Comparison of ENCODE assay signal across 13 cellular contexts in the genomic region with DNA sequence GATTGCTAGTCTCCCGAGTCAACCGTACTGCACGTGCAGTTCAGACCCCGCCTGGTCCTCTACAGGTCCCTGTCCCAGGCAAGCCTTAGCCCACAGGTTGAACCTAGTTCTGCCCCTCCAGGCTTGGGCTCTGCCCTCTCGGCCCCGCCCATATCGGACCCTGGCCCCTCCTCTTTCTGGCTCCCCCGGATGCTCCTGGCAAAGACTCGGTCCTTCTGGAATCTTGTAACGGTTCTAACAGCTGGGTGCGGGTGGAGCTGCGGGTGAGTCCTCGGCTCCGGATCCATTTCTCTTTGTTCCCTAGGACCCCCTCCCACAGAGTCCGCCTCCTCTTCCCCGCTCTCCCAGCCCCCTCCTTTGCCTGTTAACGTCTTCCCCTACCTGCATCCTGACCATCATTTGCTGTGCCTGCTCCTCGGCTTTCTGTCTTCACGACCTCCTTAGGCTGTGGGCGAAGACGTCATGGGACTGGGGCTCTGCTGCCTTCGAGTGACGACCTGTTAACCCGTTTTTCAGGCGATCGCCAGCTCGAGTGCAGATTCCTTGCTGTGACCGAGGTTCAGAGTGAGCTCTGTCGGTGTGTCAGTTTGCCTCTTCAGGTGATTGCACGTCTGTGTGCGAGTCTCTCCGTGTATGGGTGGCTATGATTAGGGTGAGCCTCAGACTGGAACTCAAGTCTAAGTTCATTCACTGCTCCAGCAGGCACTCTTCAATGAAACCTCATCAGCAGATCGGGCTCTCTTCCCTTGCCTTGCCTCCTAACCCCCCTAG. TPM values are rescaled to one million over a fixed set of nuclear protein-coding genes. Genes with fewer than 3 reads are reported as not detected.
DNase-seq lines count a peak whose midpoint lies in the region; ATAC-seq and TF ChIP-seq lines count a peak whose summit lies in the region.
"Had no signal": no experiment of that assay in that cellular context is flagged by ENCODE, and none has a peak within 500 bp of the region (broad histone marks: within the 10 kb centered on the region; RNA-seq: fewer than 3 reads in every experiment).

A gene with protein sequence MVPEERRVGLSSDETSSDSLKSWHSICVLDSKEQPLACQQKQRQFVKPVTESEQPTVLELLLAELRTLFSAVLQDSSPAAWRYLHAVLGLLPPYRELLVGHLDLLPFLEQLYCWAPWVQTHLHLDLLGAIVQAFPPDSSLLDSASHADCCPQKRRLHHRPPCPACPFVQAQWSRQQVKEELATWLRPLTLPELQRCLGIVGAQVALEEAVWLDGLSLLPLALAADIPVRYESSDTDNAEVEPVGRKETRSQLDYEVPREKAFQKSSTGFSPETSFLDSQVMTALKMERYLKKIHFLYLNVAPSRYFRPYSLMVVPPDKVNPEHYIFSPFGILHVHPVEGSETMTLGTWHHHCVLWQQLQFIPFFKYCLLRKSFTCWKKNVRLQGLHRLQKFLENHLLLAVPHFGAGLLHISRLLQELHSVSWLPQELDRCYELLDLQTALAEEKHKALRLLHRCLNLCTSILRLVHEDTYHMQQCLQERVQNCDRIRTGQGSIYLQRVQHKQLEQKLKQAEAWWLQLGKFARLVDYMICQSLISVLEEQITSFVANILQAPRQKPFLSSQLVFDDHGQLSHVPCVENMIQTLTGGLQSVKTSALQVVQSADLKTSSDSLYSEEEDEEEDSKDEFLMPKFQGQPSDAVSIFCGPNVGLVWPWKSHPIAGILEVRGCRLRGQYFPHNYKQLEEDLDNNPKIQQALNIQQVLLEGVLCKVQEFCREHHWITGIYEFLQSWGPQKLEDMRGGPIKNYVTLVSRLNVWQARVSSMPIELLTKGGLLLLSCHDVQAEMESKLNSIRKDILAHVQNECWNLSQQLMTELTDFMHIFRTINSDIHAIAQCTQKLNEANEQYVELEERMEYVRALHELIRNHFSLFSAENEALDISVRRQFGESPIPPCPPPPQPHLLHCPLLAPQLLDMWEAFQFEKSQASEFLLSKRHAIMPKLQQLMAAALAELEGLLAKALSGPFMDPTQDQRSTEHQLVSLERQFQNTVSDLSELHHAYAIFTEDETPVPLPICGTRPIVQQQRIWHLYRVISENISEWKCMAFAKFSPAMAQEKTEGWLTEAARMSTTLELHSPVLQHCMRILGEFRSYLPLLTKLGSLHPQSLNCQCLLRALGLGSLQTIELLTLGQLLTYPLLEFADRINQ (N-terminal part only) (plus strand): TSS at position 212 of the 771 bp plus-strand sequence. CDS start 936 bp downstream, outside the sequence.

- intact Hi-C loops in mucosa of descending colon (cut with DNase I, micrococcal nuclease), result no loop called here
- intact Hi-C loops in uterus (cut with DNase I; ENCODE audit: low total_unique reads), result no loop called here

- no peak for ATAC-seq in activated naive CD8-positive, alpha-beta T cell treated with anti-CD3 and anti-CD28 coated beads, Interleukin-2, amount 50 U/mL, for 24 hours
- no peak for ATAC-seq in mucosa of descending colon
- ATAC-seq in HG02610 (IDR thresholded peaks at IDR 0.05; ENCODE audit: unreplicated experiment), result no peak
- no peak for ATAC-seq in GM19023 (IDR thresholded peaks at IDR 0.05; ENCODE audit: unreplicated experiment)

- H3K9me3 ChIP-seq in endodermal cell (ENCODE audit: control insufficient read depth, low read length) (no peaks in the 10 kb centered on the region), mucosa of descending colon (no peaks in the 10 kb centered on the region), uterus (no peaks in the 10 kb centered on the region)

- H3K9me3 Mint-ChIP-seq in activated naive CD8-positive, alpha-beta T cell (ENCODE audit: low read depth), result no peaks in the 10 kb centered on the region
- H3K9me3 Mint-ChIP-seq in activated naive CD8-positive, alpha-beta T cell treated with anti-CD3 and anti-CD28 coated beads, Interleukin-2, amount 50 U/mL, for 24 hours, result no peaks in the 10 kb centered on the region
- no peaks in the 10 kb centered on the region for H3K9me3 Mint-ChIP-seq in endodermal cell
- H3K9me3 Mint-ChIP-seq: naive B cell had no signal

- H3K27ac Mint-ChIP-seq in activated naive CD8-positive, alpha-beta T cell, result peak within 1 kb of the TSS; percentile 31
- H3K27ac Mint-ChIP-seq in activated naive CD8-positive, alpha-beta T cell treated with anti-CD3 and anti-CD28 coated beads, Interleukin-2, amount 50 U/mL, for 24 hours, result no peak within 1 kb of the TSS
- no peak within 1 kb of the TSS for H3K27ac Mint-ChIP-seq in endodermal cell

- WGBS in endodermal cell (ENCODE audit: insufficient coverage in 1 of 2, insufficient read length in 1 of 2), 2 experiments, result 74 to 78% methylated on average over 23 to 33 of the region's 33 CpGs

- TF ChIP-seq POLR2A in uterus (IDR thresholded peaks at IDR 0.05), result no peak

- no peak for TF ChIP-seq CTCF in endodermal cell (conservative IDR thresholded peaks at IDR 0.05)
- no peak for TF ChIP-seq CTCF in mucosa of descending colon (IDR thresholded peaks at IDR 0.05)
- TF ChIP-seq CTCF in uterus (IDR thresholded peaks at IDR 0.05), result no peak

- H3K27me3 ChIP-seq in endodermal cell (ENCODE audit: control insufficient read depth, insufficient read depth, low read length, poor library complexity, severe bottlenecking) (no peaks in the 10 kb centered on the region), uterus (no peaks in the 10 kb centered on the region)
- H3K27me3 ChIP-seq: brain microvascular endothelial cell had no signal

- no peak within 1 kb of the TSS for H3K4me3 Mint-ChIP-seq in activated naive CD8-positive, alpha-beta T cell
- H3K4me3 Mint-ChIP-seq in activated naive CD8-positive, alpha-beta T cell treated with anti-CD3 and anti-CD28 coated beads, Interleukin-2, amount 50 U/mL, for 24 hours, result no peak within 1 kb of the TSS
- peak within 1 kb of the TSS; percentile 10 for H3K4me3 Mint-ChIP-seq in endodermal cell

- H3K27ac ChIP-seq in endodermal cell (ENCODE audit: low read depth, low read length) (no peak within 1 kb of the TSS), uterus (no peak within 1 kb of the TSS)
- H3K27ac ChIP-seq: brain microvascular endothelial cell had no signal

- H3K36me3 ChIP-seq in endodermal cell (ENCODE audit: control insufficient read depth, insufficient read depth, low read length), result peaks cover 14% of the 10 kb centered on the region
- H3K36me3 ChIP-seq in mucosa of descending colon (ENCODE audit: low read depth), result no peaks in the 10 kb centered on the region
- H3K36me3 ChIP-seq in uterus, result no peaks in the 10 kb centered on the region

- no peak for DNase-seq in activated naive CD8-positive, alpha-beta T cell treated with anti-CD3 and anti-CD28 coated beads, Interleukin-2, amount 50 U/mL, for 24 hours
- peak; percentile 77 for DNase-seq in endodermal cell
- no peak for DNase-seq in mucosa of descending colon
- DNase-seq in uterus, result peak in 1 of 2 donors; percentile 46
- no peak for DNase-seq in DMS114 treated with DMSO at 0.1 percent for 48 hours (lab: John Stamatoyannopoulos, UW; ENCODE audit: unreplicated experiment)
- DNase-seq: activated CD4-positive, CD25-positive, alpha-beta regulatory T cell treated with anti-CD3 and anti-CD28 coated beads, Interleukin-2, amount 50 U/mL, for 72 hours; brain microvascular endothelial cell; naive B cell; NCI-H187; stimulated activated CD4-positive, alpha-beta T cell treated with anti-CD3 and anti-CD28 coated beads, Interleukin-2, amount 100 ng/mL, for 48 hours had no signal

- H3K4me3 ChIP-seq in endodermal cell (ENCODE audit: low read length) (no peak within 1 kb of the TSS), mucosa of descending colon (no peak within 1 kb of the TSS), uterus (peak within 1 kb of the TSS in 1 of 2 donors; percentile 28)

- H3K4me1 ChIP-seq in endodermal cell (ENCODE audit: control insufficient read depth, insufficient read depth, low read length) (peaks cover 3% of the 10 kb centered on the region), mucosa of descending colon (ENCODE audit: low read depth) (no peaks in the 10 kb centered on the region), uterus (no peaks in the 10 kb centered on the region)

- peaks cover 17% of the 10 kb centered on the region for H3K4me1 Mint-ChIP-seq in activated naive CD8-positive, alpha-beta T cell (ENCODE audit: low read depth)
- H3K4me1 Mint-ChIP-seq in activated naive CD8-positive, alpha-beta T cell treated with anti-CD3 and anti-CD28 coated beads, Interleukin-2, amount 50 U/mL, for 24 hours, result no peaks in the 10 kb centered on the region
- H3K4me1 Mint-ChIP-seq in endodermal cell, result peaks cover 3% of the 10 kb centered on the region

- no peaks in the 10 kb centered on the region for H3K27me3 Mint-ChIP-seq in activated naive CD8-positive, alpha-beta T cell
- H3K27me3 Mint-ChIP-seq in activated naive CD8-positive, alpha-beta T cell treated with anti-CD3 and anti-CD28 coated beads, Interleukin-2, amount 50 U/mL, for 24 hours, result no peaks in the 10 kb centered on the region
- no peaks in the 10 kb centered on the region for H3K27me3 Mint-ChIP-seq in endodermal cell (ENCODE audit: insufficient read depth)
- H3K27me3 Mint-ChIP-seq: naive B cell had no signal

- H3K36me3 Mint-ChIP-seq in activated naive CD8-positive, alpha-beta T cell, result peaks cover 6% of the 10 kb centered on the region
- H3K36me3 Mint-ChIP-seq in activated naive CD8-positive, alpha-beta T cell treated with anti-CD3 and anti-CD28 coated beads, Interleukin-2, amount 50 U/mL, for 24 hours (ENCODE audit: low read depth), result peaks cover 17% of the 10 kb centered on the region
- peaks cover 16% of the 10 kb centered on the region for H3K36me3 Mint-ChIP-seq in endodermal cell (ENCODE audit: low read depth)

- H3K9ac ChIP-seq in endodermal cell (ENCODE audit: extremely low read depth, low read length, poor library complexity, severe bottlenecking), result no peak within 1 kb of the TSS

RNA-seq across cellular contexts. Expression of the gene that starts here (rescaled TPM):
- total RNA-seq in endodermal cell, result 10 to 100 TPM; 11.0 to 12.2 TPM
- 7.1 TPM for polyA plus RNA-seq in endodermal cell (2013, experiment 1 of 2)
- 8.3 TPM for polyA plus RNA-seq in endodermal cell (2013, experiment 2 of 2)
- total RNA-seq in mucosa of descending colon, result 10 to 100 TPM; 12.9 to 17.7 (median 15.5) TPM
- total RNA-seq in uterus, result 10 to 100 TPM in 3 of 4 donors, 1 to 10 TPM in 1; 9.4 to 32.5 (median 22.5) TPM
